In the genomic region with DNA sequence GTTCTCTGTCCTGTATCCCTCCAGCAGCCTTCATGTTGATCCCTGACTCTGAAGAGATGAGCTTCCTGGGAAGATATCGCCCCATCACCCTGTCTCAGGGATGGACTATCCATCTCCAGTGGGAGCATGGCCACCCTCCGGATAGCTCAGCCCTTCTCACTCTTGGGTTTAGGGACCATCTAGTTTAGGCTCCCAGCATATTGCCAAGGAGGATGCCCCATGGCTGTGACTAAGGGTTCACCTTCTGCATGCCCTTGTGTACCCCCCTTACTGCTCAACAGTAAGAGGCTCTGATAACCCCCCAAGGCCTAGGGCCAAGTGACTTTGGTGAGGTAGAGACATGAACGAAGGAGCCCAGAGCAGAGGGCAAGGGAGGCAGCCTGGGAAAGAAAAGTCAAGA, we compare ENCODE assay signal across 24 cellular contexts. TPM values are rescaled to one million over a fixed set of nuclear protein-coding genes. Genes with fewer than 3 reads are reported as not detected.
"Had no signal": no experiment of that assay in that cellular context is flagged by ENCODE, and none has a peak within 500 bp of the region (broad histone marks: within the 10 kb centered on the region; RNA-seq: fewer than 3 reads in every experiment).

No MANE protein-coding gene starts in this region.

- H3K9me3 Mint-ChIP-seq: activated CD4-positive, alpha-beta memory T cell treated with anti-CD3 and anti-CD28 coated beads, Interleukin-2, amount 10 ng/mL, durations not matched to agents 7 days and 5 days; activated CD4-positive, alpha-beta T cell treated with anti-CD3 and anti-CD28 coated beads, Interleukin-2, amount 10 ng/mL, durations not matched to agents 24 days and 14 days; activated T-helper 1 cell treated with anti-CD3 and anti-CD28 coated beads, Interleukin-12 subunit alpha, Interleukin-12 subunit beta, Interleukin-2, Interleukin-4 antibody, amounts not matched to agents 30 ng/mL and 10 ng/mL and 1 ng/mL, durations not matched to agents 14 hours and 24 hours and 36 hours; memory B cell; nephron progenitor cell; T-helper 2 cell treated with Interferon-gamma antibody and Interleukin-4, amounts not matched to agents 5 μg/mL and 100 μg/mL, for 36 hours had no signal

- H3K4me3 ChIP-seq: stomach, transverse colon, uterus had no signal

- H3K27me3 ChIP-seq: pancreas, transverse colon, uterus had no signal

- H3K36me3 Mint-ChIP-seq: activated naive CD8-positive, alpha-beta T cell; memory B cell had no signal

- H3K4me3 Mint-ChIP-seq: activated CD4-positive, alpha-beta memory T cell treated with anti-CD3 and anti-CD28 coated beads, Interleukin-2, amount 10 ng/mL, durations not matched to agents 7 days and 5 days; activated CD4-positive, alpha-beta T cell treated with anti-CD3 and anti-CD28 coated beads, Interleukin-2, amount 10 ng/mL, durations not matched to agents 24 days and 14 days; activated naive CD8-positive, alpha-beta T cell; activated T-helper 1 cell treated with anti-CD3 and anti-CD28 coated beads, Interleukin-12 subunit alpha, Interleukin-12 subunit beta, Interleukin-2, Interleukin-4 antibody, amounts not matched to agents 30 ng/mL and 10 ng/mL and 1 ng/mL, durations not matched to agents 14 hours and 24 hours and 36 hours; memory B cell; nephron progenitor cell; T-helper 2 cell treated with Interferon-gamma antibody and Interleukin-4, amounts not matched to agents 5 μg/mL and 100 μg/mL, for 36 hours had no signal

- H3K4me1 ChIP-seq: pancreas, uterus had no signal

- ATAC-seq: activated CD4-positive, CD25-positive, alpha-beta regulatory T cell treated with anti-CD3 and anti-CD28 coated beads, Interleukin-2, amount 50 U/mL, for 24 hours; esophagus mucosa; pancreas; right cardiac atrium had no signal

- H3K9me3 ChIP-seq: pancreas, stomach, transverse colon, uterus had no signal

- FAIRE-seq: pancreas had no signal

- H3K27me3 Mint-ChIP-seq: activated naive CD8-positive, alpha-beta T cell; memory B cell had no signal

- DNase-seq: activated CD4-positive, alpha-beta memory T cell treated with anti-CD3 and anti-CD28 coated beads, Interleukin-2, amount 10 ng/mL, durations not matched to agents 7 days and 5 days; activated CD4-positive, alpha-beta T cell treated with anti-CD3 and anti-CD28 coated beads, Interleukin-2, amount 10 ng/mL, durations not matched to agents 24 days and 14 days; amygdala; effector memory CD4-positive, alpha-beta T cell; foreskin melanocyte; nephron progenitor cell; pancreas; right cardiac atrium; stimulated activated CD4-positive, alpha-beta T cell treated with anti-CD3 and anti-CD28 coated beads, Interleukin-12 subunit alpha, Interleukin-12 subunit beta, amount 100 ng/mL, for 4 hours; stimulated activated CD4-positive, alpha-beta T cell treated with anti-CD3 and anti-CD28 coated beads, Interleukin-4, amount 100 ng/mL, for 4 hours; stomach; transverse colon; uterus had no signal

- H3K27ac ChIP-seq: stomach, transverse colon, uterus, VCaP had no signal

- H3K27ac Mint-ChIP-seq: activated CD4-positive, alpha-beta memory T cell treated with anti-CD3 and anti-CD28 coated beads, Interleukin-2, amount 10 ng/mL, durations not matched to agents 7 days and 5 days; memory B cell had no signal

- H3K36me3 ChIP-seq: pancreas, stomach, transverse colon, uterus had no signal

RNA-seq across cellular contexts. Expression of a gene that starts 1.3 kb away (rescaled TPM):
- total RNA-seq: dermis microvascular lymphatic vessel endothelial cell, kidney epithelial cell, myocyte, pulmonary artery endothelial cell had no signal

RNA-seq across cellular contexts. Expression of a gene that starts 51.5 kb away (rescaled TPM):
- total RNA-seq: activated CD4-positive, alpha-beta memory T cell treated with anti-CD3 and anti-CD28 coated beads, Interleukin-2, amount 10 ng/mL, durations not matched to agents 7 days and 5 days; activated CD4-positive, alpha-beta T cell treated with anti-CD3 and anti-CD28 coated beads, Interleukin-2, amount 10 ng/mL, durations not matched to agents 24 days and 14 days; activated T-helper 1 cell treated with anti-CD3 and anti-CD28 coated beads, Interleukin-12 subunit alpha, Interleukin-12 subunit beta, Interleukin-2, Interleukin-4 antibody, amounts not matched to agents 30 ng/mL and 10 ng/mL and 1 ng/mL, durations not matched to agents 14 hours and 24 hours and 36 hours had no signal

RNA-seq across cellular contexts. Expression of a gene that starts 58.3 kb away (rescaled TPM):
- total RNA-seq: dermis microvascular lymphatic vessel endothelial cell, myocyte had no signal
